ENCODE assay signal across 20 cellular contexts in genomic region chr20:62061851-62062418, GRCh38. TPM values are rescaled to one million over a fixed set of nuclear protein-coding genes. Genes with fewer than 3 reads are reported as not detected.
DNase-seq lines count a peak whose midpoint lies in the region; ATAC-seq, FAIRE-seq and TF ChIP-seq lines count a peak whose summit lies in the region.
"Had no signal": no experiment of that assay in that cellular context is flagged by ENCODE, and none has a peak within 500 bp of the region (broad histone marks: within the 10 kb centered on the region; RNA-seq: fewer than 3 reads in every experiment).

No MANE protein-coding gene starts in this region.

- WGBS in GM12878 (ENCODE audit: insufficient coverage, insufficient replicate concordance, low lambda C conversion rate, missing lambda C conversion rate), result 86% methylated on average over 8 of the region's 8 CpGs

- no peak for TF ChIP-seq CTCF in DOHH2 (IDR thresholded peaks at IDR 0.05; ENCODE audit: low read depth, low read length, poor library complexity, severe bottlenecking)
- TF ChIP-seq CTCF in GM12878 (IDR thresholded peaks at IDR 0.05 in 2 of 3, conservative IDR thresholded peaks at IDR 0.05 in 1 of 3; ENCODE audit: control insufficient read depth in 2 of 3, extremely low read depth in 1 of 3, insufficient read depth in 1 of 3, low read depth in 3 of 3, low read length in 3 of 3), result no peak
- no peak for TF ChIP-seq CTCF in neural progenitor cell (IDR thresholded peaks at IDR 0.05)
- TF ChIP-seq CTCF in GM23338 (conservative IDR thresholded peaks at IDR 0.05; ENCODE audit: low read depth in 2 of 2), result no peak

- SMC1A ChIA-PET in GM12878 (lab: Charles Lee; ENCODE audit: uncharacterized antibody, unreplicated experiment), result interaction anchor here (1.1 kb wide), 1 partner anchor 51 kb away, joined by 3 read pairs; no protein-coding TSS in a partner anchor

- H3K27me3 ChIP-seq in CD4-positive, alpha-beta memory T cell (ENCODE audit: insufficient read depth, low read length), result no peaks in the 10 kb centered on the region
- H3K27me3 ChIP-seq in DOHH2 (ENCODE audit: control insufficient read depth, low read length) (no peaks in the 10 kb centered on the region), GM12878 (replicated peaks in 1 of 2; ENCODE audit: control insufficient read depth in 2 of 2, insufficient read depth in 2 of 2, low read length in 1 of 2) (no peaks in the 10 kb centered on the region), neural progenitor cell (no peaks in the 10 kb centered on the region), GM23338 (ENCODE audit: insufficient read depth) (no peaks in the 10 kb centered on the region)
- H3K27me3 ChIP-seq: body of pancreas, SJCRH30 had no signal

- peaks cover 70% of the 10 kb centered on the region for H3K79me2 ChIP-seq in DOHH2 (ENCODE audit: control insufficient read depth, low read length)
- H3K79me2 ChIP-seq in GM12878 (ENCODE audit: control insufficient read depth, insufficient read depth, low read length), result peaks cover 40% of the 10 kb centered on the region
- peaks cover 64% of the 10 kb centered on the region for H3K79me2 ChIP-seq in neural progenitor cell (ENCODE audit: low read depth)
- H3K79me2 ChIP-seq in GM23338 (replicated peaks; ENCODE audit: insufficient read depth), result peaks cover 61% of the 10 kb centered on the region

- ATAC-seq in GM12878, result no peak
- no peak for ATAC-seq in GM23338
- ATAC-seq: activated CD8-positive, alpha-beta T cell treated with anti-CD3 and anti-CD28 coated beads for 36 hours; body of pancreas had no signal

- peak overlapping the region in 6 of 8 donors; percentile 44 to 84 (median 80) for H3K4me3 Mint-ChIP-seq in CD4-positive, alpha-beta memory T cell
- H3K4me3 Mint-ChIP-seq in neural progenitor cell (peak overlapping the region; percentile 41), GM23338 (no peak overlapping the region)

- peaks cover 0 to 17% of the 10 kb centered on the region in 2 donors for H3K36me3 Mint-ChIP-seq in CD4-positive, alpha-beta memory T cell
- peaks cover 17% of the 10 kb centered on the region for H3K36me3 Mint-ChIP-seq in neural progenitor cell
- H3K36me3 Mint-ChIP-seq in GM23338 (ENCODE audit: low read depth), result peaks cover 13% of the 10 kb centered on the region

- no peak for TF ChIP-seq RAD21 in GM12878 (IDR thresholded peaks at IDR 0.05; ENCODE audit: insufficient read depth, low read depth, low read length)

- DNase-seq in CD4-positive, alpha-beta memory T cell, result no peak
- DNase-seq in GM12878 (ENCODE audit: low read depth, low spot score), result no peak
- DNase-seq in neural progenitor cell (ENCODE audit: low spot score), result no peak
- DNase-seq in inferior parietal cortex (ENCODE audit: extremely low spot score), result no peak
- no peak for DNase-seq in GM23338 (ENCODE audit: low spot score)
- no peak for DNase-seq in DMS53 (lab: John Stamatoyannopoulos, UW)
- DNase-seq: activated CD8-positive, alpha-beta T cell treated with anti-CD3 and anti-CD28 coated beads for 36 hours; body of pancreas; cortex of kidney; KBM-7; mesendoderm; NCI-H1694 treated with DMSO at 0.1 percent for 48 hours; NCI-H82; nephron progenitor cell; PC-9; SJCRH30; stimulated activated CD4-positive, alpha-beta T cell treated with anti-CD3 and anti-CD28 coated beads, Interleukin-4, amount 100 ng/mL, for 4 hours; T-helper 2 cell had no signal

- no peak overlapping the region for H3K4me3 ChIP-seq in CD4-positive, alpha-beta memory T cell (ENCODE audit: low read length in 2 of 2)
- H3K4me3 ChIP-seq in DOHH2 (ENCODE audit: low read length) (no peak overlapping the region), GM12878 (peak overlapping the region; percentile 39; the same call in 1 of the 2 replicates), neural progenitor cell (no peak overlapping the region), GM23338 (no peak overlapping the region)
- H3K4me3 ChIP-seq: body of pancreas, PC-9, SJCRH30 had no signal

- H3K9ac ChIP-seq in GM12878 (ENCODE audit: control insufficient read depth, insufficient read depth, low read length) (no peak overlapping the region), neural progenitor cell (no peak overlapping the region)

- no peaks in the 10 kb centered on the region for H3K36me3 ChIP-seq in CD4-positive, alpha-beta memory T cell (ENCODE audit: insufficient read depth, low read length)
- peaks cover 31% of the 10 kb centered on the region for H3K36me3 ChIP-seq in DOHH2 (ENCODE audit: control insufficient read depth, low read length)
- no peaks in the 10 kb centered on the region; a peak in 1 of 4 replicates for H3K36me3 ChIP-seq in GM12878 (ENCODE audit: control insufficient read depth in 2 of 2, insufficient read depth in 2 of 2, low read length in 1 of 2)
- no peaks in the 10 kb centered on the region for H3K36me3 ChIP-seq in neural progenitor cell
- no peaks in the 10 kb centered on the region for H3K36me3 ChIP-seq in GM23338 (ENCODE audit: insufficient read depth)
- H3K36me3 ChIP-seq: SJCRH30 had no signal

- no peaks in the 10 kb centered on the region for H3K9me3 Mint-ChIP-seq in CD4-positive, alpha-beta memory T cell
- H3K9me3 Mint-ChIP-seq in neural progenitor cell, result peaks cover 6% of the 10 kb centered on the region
- peaks cover 4% of the 10 kb centered on the region; the same call in 1 of the 3 replicates for H3K9me3 Mint-ChIP-seq in GM23338
- H3K9me3 Mint-ChIP-seq: activated CD8-positive, alpha-beta T cell treated with anti-CD3 and anti-CD28 coated beads for 36 hours; activated T-helper 1 cell treated with anti-CD3 and anti-CD28 coated beads, Interleukin-12 subunit alpha, Interleukin-12 subunit beta, Interleukin-2, Interleukin-4 antibody, amounts not matched to agents 30 ng/mL and 10 ng/mL and 1 ng/mL, durations not matched to agents 14 hours and 24 hours and 36 hours; nephron progenitor cell had no signal

- in situ Hi-C loops in GM12878 (cut with MboI), result no loop called here

- no peak for TF ChIP-seq EP300 in GM12878 (IDR thresholded peaks at IDR 0.05; ENCODE audit: borderline replicate concordance in 1 of 2, control insufficient read depth in 1 of 2, low read depth in 2 of 2, low read length in 2 of 2)

- FAIRE-seq in GM12878 (lab: Jason Lieb, UNC), result no peak

- POLR2A ChIA-PET in CD4-positive, alpha-beta memory T cell (lab: Charles Lee; ENCODE audit: partially characterized antibody), result interaction anchor here (1.0 kb wide), 1 partner anchor 62 kb away, joined by 3 read pairs; no protein-coding TSS in a partner anchor
- POLR2A ChIA-PET in GM12878 (lab: Charles Lee), result no interaction called here

- no peak for TF ChIP-seq POLR2A in GM12878 (IDR thresholded peaks at IDR 0.05; ENCODE audit: low read depth, low read length)

- H3K9me3 ChIP-seq in CD4-positive, alpha-beta memory T cell (ENCODE audit: control insufficient read depth in 1 of 2, low read length in 2 of 2), result no peaks in the 10 kb centered on the region
- no peaks in the 10 kb centered on the region for H3K9me3 ChIP-seq in DOHH2 (ENCODE audit: control insufficient read depth, insufficient read depth, low read length)
- H3K9me3 ChIP-seq in GM12878 (replicated peaks; ENCODE audit: control insufficient read depth, insufficient read depth, low read length), result no peaks in the 10 kb centered on the region
- no peaks in the 10 kb centered on the region for H3K9me3 ChIP-seq in neural progenitor cell (ENCODE audit: low read depth)
- H3K9me3 ChIP-seq: body of pancreas, SJCRH30 had no signal

- no peaks in the 10 kb centered on the region for H3K27me3 Mint-ChIP-seq in CD4-positive, alpha-beta memory T cell
- H3K27me3 Mint-ChIP-seq in neural progenitor cell (ENCODE audit: insufficient read depth, low read depth) (peaks cover 13% of the 10 kb centered on the region), GM23338 (ENCODE audit: insufficient read depth, low read depth, poor library complexity) (peaks cover 13% of the 10 kb centered on the region)
- H3K27me3 Mint-ChIP-seq: activated CD8-positive, alpha-beta T cell treated with anti-CD3 and anti-CD28 coated beads for 36 hours had no signal

- RAD21 ChIA-PET in GM12878 (lab: Charles Lee; ENCODE audit: unreplicated experiment), result no interaction called here

- H2AFZ ChIP-seq in GM12878 (ENCODE audit: control insufficient read depth, low read depth, low read length) (no peak overlapping the region), neural progenitor cell (replicated peaks) (no peak overlapping the region), GM23338 (no peak overlapping the region)
- H2AFZ ChIP-seq: PC-9 had no signal

- CTCF ChIA-PET in CD4-positive, alpha-beta memory T cell (lab: Charles Lee; ENCODE audit: partially characterized antibody), result no interaction called here
- CTCF ChIA-PET in GM12878 (lab: Yijun Ruan, JAX), result interaction anchor here (0.8 kb wide), 1 partner anchor 65 kb away, joined by 3 read pairs; no protein-coding TSS in a partner anchor

- H3K4me1 Mint-ChIP-seq in CD4-positive, alpha-beta memory T cell, result peaks cover 32 to 67% (median 51%) of the 10 kb centered on the region in 4 donors
- H3K4me1 Mint-ChIP-seq in neural progenitor cell (peaks cover 21% of the 10 kb centered on the region), GM23338 (peaks cover 24% of the 10 kb centered on the region)

- BruUV-seq in GM12878 (replicated peaks; lab: Mats Ljungman, UMichigan), result no TSS peak

- H4K20me1 ChIP-seq in DOHH2 (ENCODE audit: control insufficient read depth, insufficient read depth, low read depth, low read length) (peaks cover 17% of the 10 kb centered on the region), GM12878 (ENCODE audit: control insufficient read depth, insufficient read depth) (0 out of 2 replicates have a peak, but pooled peaks cover 4% of the 10 kb centered on the region), neural progenitor cell (ENCODE audit: low read depth) (peaks cover 55% of the 10 kb centered on the region), GM23338 (replicated peaks; ENCODE audit: insufficient read depth) (peaks cover 52% of the 10 kb centered on the region)

- peaks cover 45% of the 10 kb centered on the region for H3K4me1 ChIP-seq in CD4-positive, alpha-beta memory T cell (ENCODE audit: insufficient read depth, low read length)
- peaks cover 26% of the 10 kb centered on the region for H3K4me1 ChIP-seq in DOHH2 (ENCODE audit: control insufficient read depth, low read length)
- H3K4me1 ChIP-seq in GM12878 (ENCODE audit: control insufficient read depth, insufficient read depth, low read length), result peaks cover 2% of the 10 kb centered on the region
- H3K4me1 ChIP-seq in neural progenitor cell, result peaks cover 15% of the 10 kb centered on the region
- H3K4me1 ChIP-seq in GM23338 (ENCODE audit: insufficient read depth), result peaks cover 16% of the 10 kb centered on the region; the same call in 1 of the 2 replicates
- H3K4me1 ChIP-seq: SJCRH30 had no signal

- no peak overlapping the region for H3K27ac ChIP-seq in CD4-positive, alpha-beta memory T cell (ENCODE audit: low read depth, low read length)
- no peak overlapping the region for H3K27ac ChIP-seq in DOHH2 (ENCODE audit: low read depth, low read length)
- no peak overlapping the region for H3K27ac ChIP-seq in GM12878 (ENCODE audit: control insufficient read depth, insufficient read depth)
- no peak overlapping the region for H3K27ac ChIP-seq in neural progenitor cell
- H3K27ac ChIP-seq in GM23338 (ENCODE audit: low read depth), result no peak overlapping the region
- H3K27ac ChIP-seq: body of pancreas, PC-9, SJCRH30 had no signal

- 0 out of 2 replicates have a peak, but pooled peaks cover 3% of the 10 kb centered on the region for H3F3A ChIP-seq in DOHH2 (ENCODE audit: control insufficient read depth, insufficient read depth)
- peaks cover 7% of the 10 kb centered on the region for H3F3A ChIP-seq in neural progenitor cell (ENCODE audit: low read depth)
- peaks cover 5% of the 10 kb centered on the region; the same call in 1 of the 2 replicates for H3F3A ChIP-seq in GM23338 (replicated peaks; ENCODE audit: low read depth)

- intact Hi-C loops in CD4-positive, alpha-beta memory T cell (cut with micrococcal nuclease), result loop anchor here (10.0 kb wide), 1 partner anchor 323 kb away; the partner anchor contains the start of gene RPS21
- intact Hi-C loops in GM12878 (cut with micrococcal nuclease; ENCODE audit: unreplicated experiment), result loop anchor here (5.0 kb wide), 1 partner anchor 80 kb away; the partner anchor contains the start of genes PSMA7 and SS18L1

- peak overlapping the region in 6 of 7 donors; percentile 5 to 78 (median 60) for H3K27ac Mint-ChIP-seq in CD4-positive, alpha-beta memory T cell
- no peak overlapping the region for H3K27ac Mint-ChIP-seq in neural progenitor cell
- no peak overlapping the region for H3K27ac Mint-ChIP-seq in GM23338
- H3K27ac Mint-ChIP-seq: activated CD8-positive, alpha-beta T cell treated with anti-CD3 and anti-CD28 coated beads for 36 hours; activated T-helper 1 cell treated with anti-CD3 and anti-CD28 coated beads, Interleukin-12 subunit alpha, Interleukin-12 subunit beta, Interleukin-2, Interleukin-4 antibody, amounts not matched to agents 30 ng/mL and 10 ng/mL and 1 ng/mL, durations not matched to agents 14 hours and 24 hours and 36 hours; nephron progenitor cell had no signal

- H3K4me2 ChIP-seq in DOHH2 (ENCODE audit: low read length) (0 out of 2 replicates have a peak overlapping the region, but pooled peaks have one; percentile 39), GM12878 (ENCODE audit: control insufficient read depth, insufficient read depth) (no peak overlapping the region), neural progenitor cell (no peak overlapping the region), GM23338 (no peak overlapping the region)
- H3K4me2 ChIP-seq: PC-9 had no signal

- no peaks in the 10 kb centered on the region for H3K9me2 ChIP-seq in DOHH2 (replicated peaks; ENCODE audit: control insufficient read depth, low read length)
- no peaks in the 10 kb centered on the region for H3K9me2 ChIP-seq in GM23338 (ENCODE audit: insufficient read depth)

RNA-seq across cellular contexts. Expression of gene TAF4, which starts 3.7 kb away (rescaled TPM):
- total RNA-seq in CD4-positive, alpha-beta memory T cell, result 10 to 100 TPM; 32.7 to 33.1 TPM
- polyA plus RNA-seq in CD4-positive, alpha-beta memory T cell, result 1 to 10 TPM in 1 of 2 donors, under 1 TPM in 1; 0.54 to 2.3 TPM
- 31.6 and 34.9 TPM in 2 replicates for total RNA-seq in GM12878 (2013; cell fraction: nucleolus; rRNA removed)
- total RNA-seq in GM12878 (2014; rRNA removed) (2.6 and 3.4 TPM in 2 replicates), GM12878 (2014; rRNA removed; fragmentation: Illumina TruSeq; extraction: Trizol) (3.7 and 4.2 TPM in 2 replicates), GM12878 (2021) (16.9 and 19.5 TPM in 2 replicates), neural progenitor cell (ENCODE audit: low replicate concordance) (9.9 and 10.8 TPM in 2 replicates)
- 3.3 TPM for polyA plus RNA-seq in GM12878 (2011; ENCODE audit: low read depth)
- polyA plus RNA-seq in GM12878 (2011; rRNA removed) (3.4 and 3.5 TPM in 2 replicates), GM12878 (2014; fragmentation: Illumina TruSeq; extraction: Trizol) (10.8 and 11.0 TPM in 2 replicates), GM12878 (2014; fragmentation: Nextera tagmentation; extraction: Ambion mirVana) (1 to 10 TPM in 1 of 2 experiments, under 1 TPM in 1; 0.39 to 1.0 TPM), GM12878 (2014; rRNA removed) (7.7 and 9.1 TPM in 2 replicates), GM12878 (2016; fragmentation: Nextera tagmentation; extraction: Ambion mirVana) (1 to 10 TPM; 1.6 to 1.7 TPM), GM23338 (2016; fragmentation: Nextera tagmentation; extraction: Ambion mirVana) (7.2 and 7.8 TPM in 2 replicates)
- polyA plus RNA-seq in GM12878 (2011; cell fraction: cytosol; rRNA removed), result 4.7 and 5.4 TPM in 2 replicates
- 9.1 and 18.4 TPM in 2 replicates for polyA plus RNA-seq in GM12878 (2011; cell fraction: nucleus; rRNA removed)
- polyA plus RNA-seq in GM12878 (2012), result 8.3 and 9.1 TPM in 2 replicates
- 2.9 and 4.8 TPM in 2 replicates for polyA minus RNA-seq in GM12878 (2011; rRNA and poly(A)+ RNA removed)
- polyA minus RNA-seq in GM12878 (2011; cell fraction: cytosol; rRNA and poly(A)+ RNA removed), result 14.2 and 18.0 TPM in 2 replicates
- 3.1 and 10.1 TPM in 2 replicates for polyA minus RNA-seq in GM12878 (2011; cell fraction: nucleus; rRNA and poly(A)+ RNA removed)
- total RNA-seq in GM23338 (2014; rRNA removed; shearing (Covaris generic)), result 33.9 and 60.0 TPM in 2 replicates

Comparison
In these comparisons a context has a peak if more than half of its experiments do, and no peak if none do; other contexts are left out.
1. H3K27ac Mint-ChIP-seq: peak in CD4-positive, alpha-beta memory T cell (6 of 7); none in neural progenitor cell (single experiment) and GM23338 (single experiment).